33 cellular contexts compared by ENCODE assay signal in the genomic region with DNA sequence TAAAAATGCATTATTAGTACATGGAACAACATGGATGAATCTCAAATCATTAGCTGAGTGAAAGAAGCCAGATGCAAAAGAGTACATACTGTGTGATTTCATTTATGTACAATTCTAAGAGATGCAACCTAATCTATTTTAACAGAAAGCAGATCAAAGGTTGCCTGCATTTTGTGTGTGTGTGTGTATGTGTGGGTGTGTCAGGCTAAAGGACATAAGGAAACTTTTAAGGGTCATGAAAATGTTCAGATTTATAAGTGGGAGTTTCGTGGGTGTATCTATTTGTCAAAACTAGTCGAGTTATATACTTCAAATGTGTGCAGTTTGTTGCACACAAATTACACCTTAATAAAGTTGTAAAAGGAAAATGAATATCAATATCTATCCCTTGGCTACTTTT. TPM values are rescaled to one million over a fixed set of nuclear protein-coding genes. Genes with fewer than 3 reads are reported as not detected.
"Had no signal": no experiment of that assay in that cellular context is flagged by ENCODE, and none has a peak within 500 bp of the region (broad histone marks: within the 10 kb centered on the region; RNA-seq: fewer than 3 reads in every experiment).

No MANE protein-coding gene starts in this region.

- H3K9me3 Mint-ChIP-seq: activated B cell treated with CpG ODN at 0.5 μM for 24 hours; activated naive CD4-positive, alpha-beta T cell treated with anti-CD3 and anti-CD28 coated beads, Interleukin-2, amount 10 ng/mL, durations not matched to agents 7 days and 5 days; activated naive CD4-positive, alpha-beta T cell treated with anti-CD3 and anti-CD28 coated beads, Interleukin-2, amount 50 U/mL, for 72 hours; activated naive CD8-positive, alpha-beta T cell treated with anti-CD3 and anti-CD28 coated beads, Interleukin-2, amount 10 ng/mL, durations not matched to agents 7 days and 5 days; activated T-cell treated with anti-CD3 and anti-CD28 coated beads, Interleukin-2, amount 50 U/mL, for 24 hours; activated T-cell treated with anti-CD3 and anti-CD28 coated beads, Interleukin-2, amount 50 U/mL, for 72 hours; brain; central memory CD8-positive, alpha-beta T cell; effector memory CD8-positive, alpha-beta T cell; T-helper 2 cell treated with Interferon-gamma antibody and Interleukin-4, amounts not matched to agents 5 μg/mL and 100 μg/mL, for 36 hours had no signal

- ATAC-seq: activated CD4-positive, CD25-positive, alpha-beta regulatory T cell treated with anti-CD3 and anti-CD28 coated beads, Interleukin-2, amount 50 U/mL, for 24 hours; activated naive CD4-positive, alpha-beta T cell treated with anti-CD3 and anti-CD28 coated beads, Interleukin-2, amount 50 U/mL, for 72 hours; activated T-cell treated with anti-CD3 and anti-CD28 coated beads, Interleukin-2, amount 50 U/mL, for 72 hours; effector memory CD8-positive, alpha-beta T cell; foreskin keratinocyte; gastrocnemius medialis; T-helper 17 cell had no signal

- H3K4me1 Mint-ChIP-seq: brain; central memory CD8-positive, alpha-beta T cell; T-helper 17 cell had no signal

- H3K4me3 ChIP-seq: ascending aorta, breast epithelium, cardiac muscle cell, esophagus muscularis mucosa, gastrocnemius medialis had no signal

- DNase-seq: activated B cell treated with CpG ODN at 0.5 μM for 24 hours; activated CD4-positive, alpha-beta T cell treated with anti-CD3 and anti-CD28 coated beads for 48 hours; activated CD4-positive, alpha-beta T cell treated with anti-CD3 and anti-CD28 coated beads, Interleukin-2, amount 50 U/mL, for 1 hour; activated CD4-positive, alpha-beta T cell treated with anti-CD3 and anti-CD28 coated beads, Interleukin-2, amount 50 U/mL, for 48 hours; activated CD8-positive, alpha-beta memory T cell treated with anti-CD3 and anti-CD28 coated beads, Interleukin-2, amount 50 U/mL, for 48 hours; activated gamma-delta T cell; activated naive CD4-positive, alpha-beta T cell; activated naive CD4-positive, alpha-beta T cell treated with anti-CD3 and anti-CD28 coated beads, Interleukin-2, amount 10 ng/mL, durations not matched to agents 7 days and 5 days; activated naive CD8-positive, alpha-beta T cell treated with anti-CD3 and anti-CD28 coated beads, Interleukin-2, amount 10 ng/mL, durations not matched to agents 7 days and 5 days; activated T-cell treated with anti-CD3 and anti-CD28 coated beads for 4 hours; activated T-cell treated with anti-CD3 and anti-CD28 coated beads, Interleukin-2, amount 50 U/mL, for 24 hours; activated T-cell treated with anti-CD3 and anti-CD28 coated beads, Interleukin-2, amount 50 U/mL, for 72 hours; cortex of kidney; dermis blood vessel endothelial cell; effector CD4-positive, alpha-beta T cell; effector memory CD8-positive, alpha-beta T cell; erythroblast; foreskin keratinocyte; gastrocnemius medialis; glutamatergic neuron; T-helper 1 cell; T-helper 17 cell; T1000; WERI-Rb-1 had no signal

- H3K4me3 Mint-ChIP-seq: activated B cell treated with CpG ODN at 0.5 μM for 24 hours; activated naive CD4-positive, alpha-beta T cell treated with anti-CD3 and anti-CD28 coated beads, Interleukin-2, amount 10 ng/mL, durations not matched to agents 7 days and 5 days; activated naive CD8-positive, alpha-beta T cell treated with anti-CD3 and anti-CD28 coated beads, Interleukin-2, amount 10 ng/mL, durations not matched to agents 7 days and 5 days; activated T-cell treated with anti-CD3 and anti-CD28 coated beads, Interleukin-2, amount 50 U/mL, for 24 hours; activated T-cell treated with anti-CD3 and anti-CD28 coated beads, Interleukin-2, amount 50 U/mL, for 72 hours; brain; central memory CD8-positive, alpha-beta T cell; effector memory CD8-positive, alpha-beta T cell; T-helper 17 cell; T-helper 2 cell treated with Interferon-gamma antibody and Interleukin-4, amounts not matched to agents 5 μg/mL and 100 μg/mL, for 36 hours had no signal

- H3K4me1 ChIP-seq: ascending aorta, breast epithelium, foreskin keratinocyte, gastrocnemius medialis had no signal

- H3K36me3 ChIP-seq: breast epithelium, WERI-Rb-1 had no signal

- H3K27me3 Mint-ChIP-seq: activated B cell treated with CpG ODN at 0.5 μM for 24 hours; activated naive CD4-positive, alpha-beta T cell treated with anti-CD3 and anti-CD28 coated beads, Interleukin-2, amount 10 ng/mL, durations not matched to agents 7 days and 5 days; activated naive CD8-positive, alpha-beta T cell treated with anti-CD3 and anti-CD28 coated beads, Interleukin-2, amount 10 ng/mL, durations not matched to agents 7 days and 5 days; activated T-cell treated with anti-CD3 and anti-CD28 coated beads, Interleukin-2, amount 50 U/mL, for 24 hours; brain; central memory CD8-positive, alpha-beta T cell; effector memory CD8-positive, alpha-beta T cell; T-helper 17 cell had no signal

- H3K9me3 ChIP-seq: ascending aorta, breast epithelium, esophagus muscularis mucosa, gastrocnemius medialis had no signal

- H3K27ac Mint-ChIP-seq: activated B cell treated with CpG ODN at 0.5 μM for 24 hours; activated naive CD4-positive, alpha-beta T cell treated with anti-CD3 and anti-CD28 coated beads, Interleukin-2, amount 10 ng/mL, durations not matched to agents 7 days and 5 days; activated naive CD8-positive, alpha-beta T cell treated with anti-CD3 and anti-CD28 coated beads, Interleukin-2, amount 10 ng/mL, durations not matched to agents 7 days and 5 days; activated T-cell treated with anti-CD3 and anti-CD28 coated beads, Interleukin-2, amount 50 U/mL, for 24 hours; activated T-cell treated with anti-CD3 and anti-CD28 coated beads, Interleukin-2, amount 50 U/mL, for 72 hours; brain; effector memory CD8-positive, alpha-beta T cell; T-helper 17 cell; T-helper 2 cell treated with Interferon-gamma antibody and Interleukin-4, amounts not matched to agents 5 μg/mL and 100 μg/mL, for 36 hours had no signal

RNA-seq across cellular contexts. Expression of a gene that starts 48.4 kb away (rescaled TPM):
- total RNA-seq: activated B cell treated with CpG ODN at 0.5 μM for 24 hours; activated naive CD8-positive, alpha-beta T cell treated with anti-CD3 and anti-CD28 coated beads, Interleukin-2, amount 10 ng/mL, durations not matched to agents 7 days and 5 days; ascending aorta; foreskin keratinocyte; T-helper 17 cell had no signal
